In genomic region chrX:74343970-74344622, GRCh38 we compare ENCODE assay signal across 2 cellular contexts.
TF ChIP-seq lines count a peak whose summit lies in the region.

No MANE protein-coding gene starts in this region.

TF ChIP-seq in HCT116, 20 proteins besides CTCF, POLR2A, EP300 and RAD21:
- TF ChIP-seq EZH2phosphoT487 (IDR thresholded peaks at IDR 0.05; ENCODE audit: borderline replicate concordance), result no peak
- TF ChIP-seq EGR1 (IDR thresholded peaks at IDR 0.05; ENCODE audit: low read depth), result no peak
- TF ChIP-seq ZBTB33 (IDR thresholded peaks at IDR 0.05; ENCODE audit: extremely low read depth, insufficient replicate concordance, low read length), result no peak
- no peak for TF ChIP-seq POLR2AphosphoS5 (IDR thresholded peaks at IDR 0.05; ENCODE audit: low read depth, low read length)
- TF ChIP-seq CEBPB (IDR thresholded peaks at IDR 0.05; ENCODE audit: low read depth), result no peak

TF ChIP-seq in GM12878, 131 proteins besides CTCF, POLR2A, EP300 and RAD21:
- TF ChIP-seq PAX8 (IDR thresholded peaks at IDR 0.05) (no peak), JUND (IDR thresholded peaks at IDR 0.05; ENCODE audit: low read depth, low read length) (no peak), IRF4 (IDR thresholded peaks at IDR 0.05; ENCODE audit: low read depth, low read length) (no peak), SMC3 (IDR thresholded peaks at IDR 0.05; ENCODE audit: borderline replicate concordance, low read length) (peak; percentile 69), SRF (IDR thresholded peaks at IDR 0.05; ENCODE audit: low read depth in 2 of 2, low read length in 2 of 2) (no peak), ZSCAN29 (IDR thresholded peaks at IDR 0.05) (no peak), SP1 (IDR thresholded peaks at IDR 0.05; ENCODE audit: low read depth, low read length) (no peak), EED (IDR thresholded peaks at IDR 0.05; ENCODE audit: low read depth) (peak; percentile 51; the same call in 1 of the 2 replicates), RUNX3 (IDR thresholded peaks at IDR 0.05; ENCODE audit: low read length) (peak; percentile 42), MEF2B (IDR thresholded peaks at IDR 0.05; ENCODE audit: partially characterized antibody, poor library complexity, severe bottlenecking) (peak; percentile 44), MAX (IDR thresholded peaks at IDR 0.05; ENCODE audit: low read depth, low read length) (no peak), SPI1 (IDR thresholded peaks at IDR 0.05; ENCODE audit: borderline replicate concordance, insufficient read depth, low read depth, low read length) (peak; percentile 71; the same call in 1 of the 2 replicates), FOXK2 (IDR thresholded peaks at IDR 0.05) (no peak)
